ENCODE assay signal across 8 cellular contexts in genomic region chr1:244049142-244049968, GRCh38. TPM values are rescaled to one million over a fixed set of nuclear protein-coding genes. Genes with fewer than 3 reads are reported as not detected.
A peak's percentile ranks its signal among the peaks of the same experiment; 100 is the strongest.
DNase-seq lines count a peak whose midpoint lies in the region; ATAC-seq and TF ChIP-seq lines count a peak whose summit lies in the region.

No MANE protein-coding gene starts in this region.

- H3K9ac ChIP-seq in colonic mucosa (ENCODE audit: low read depth in 2 of 2, low read length in 2 of 2), result peak overlapping the region; percentile 60 to 87

- TF ChIP-seq CTCF in DOHH2 (IDR thresholded peaks at IDR 0.05; ENCODE audit: low read depth, low read length, poor library complexity, severe bottlenecking) (no peak), LNCaP clone FGC (IDR thresholded peaks at IDR 0.05; ENCODE audit: control insufficient read depth, extremely low read depth, insufficient read depth) (no peak), WERI-Rb-1 (IDR thresholded peaks at IDR 0.05; ENCODE audit: low read depth, low read length) (no peak), colonic mucosa (IDR thresholded peaks at IDR 0.05) (no peak), right lobe of liver (IDR thresholded peaks at IDR 0.05) (no peak)

- H3K9me3 ChIP-seq in DOHH2 (ENCODE audit: control insufficient read depth, insufficient read depth, low read length) (no peaks in the 10 kb centered on the region), WERI-Rb-1 (ENCODE audit: severe bottlenecking) (no peaks in the 10 kb centered on the region), colonic mucosa (no peaks in the 10 kb centered on the region), right lobe of liver (no peaks in the 10 kb centered on the region)

- no peaks in the 10 kb centered on the region for H3K9me2 ChIP-seq in DOHH2 (replicated peaks; ENCODE audit: control insufficient read depth, low read length)

- TF ChIP-seq POLR2A in right lobe of liver (IDR thresholded peaks at IDR 0.05), result no peak

- H3K27ac ChIP-seq in DOHH2 (ENCODE audit: low read depth, low read length) (peak overlapping the region; percentile 56), WERI-Rb-1 (peak overlapping the region; percentile 95), colonic mucosa (peak overlapping the region; percentile 62), right lobe of liver (peak overlapping the region; percentile 78 to 82 (median 82))

- no peak for DNase-seq in LNCaP clone FGC (ENCODE audit: low read depth)
- DNase-seq in WERI-Rb-1, result peak; percentile 56
- DNase-seq in colonic mucosa, result peak; percentile 45
- DNase-seq in right lobe of liver, result peak; percentile 60 to 66 (median 61)
- peak; percentile 18 for DNase-seq in stimulated activated CD8-positive, alpha-beta memory T cell treated with anti-CD3 and anti-CD28 coated beads, Interleukin-4, amount 100 ng/mL, for 24 hours (ENCODE audit: low read depth)

- intact Hi-C loops in colonic mucosa (cut with DNase I) (no loop called here), right lobe of liver (cut with DNase I) (no loop called here)

- H3F3A ChIP-seq in DOHH2 (ENCODE audit: control insufficient read depth, insufficient read depth), result peaks cover 18% of the 10 kb centered on the region

- H3K27me3 ChIP-seq in DOHH2 (ENCODE audit: control insufficient read depth, low read length), result peaks cover 25% of the 10 kb centered on the region
- no peaks in the 10 kb centered on the region for H3K27me3 ChIP-seq in WERI-Rb-1 (ENCODE audit: insufficient read depth, low read depth, severe bottlenecking)
- H3K27me3 ChIP-seq in colonic mucosa, result no peaks in the 10 kb centered on the region
- H3K27me3 ChIP-seq in right lobe of liver, result no peaks in the 10 kb centered on the region

- H3K4me2 ChIP-seq in DOHH2 (ENCODE audit: low read length), result peak overlapping the region; percentile 100

- peaks cover 10% of the 10 kb centered on the region for H3K36me3 ChIP-seq in DOHH2 (ENCODE audit: control insufficient read depth, low read length)
- peaks cover 25% of the 10 kb centered on the region for H3K36me3 ChIP-seq in WERI-Rb-1
- peaks cover 4% of the 10 kb centered on the region for H3K36me3 ChIP-seq in colonic mucosa
- peaks cover 0 to 7% (median 0%) of the 10 kb centered on the region in 4 donors for H3K36me3 ChIP-seq in right lobe of liver

- H3K79me2 ChIP-seq in DOHH2 (ENCODE audit: control insufficient read depth, low read length), result peaks cover 33% of the 10 kb centered on the region

- H3K4me3 ChIP-seq in DOHH2 (ENCODE audit: low read length) (peak overlapping the region; percentile 85), LNCaP clone FGC (ENCODE audit: low read depth, low read length) (peak overlapping the region; percentile 48), WERI-Rb-1 (ENCODE audit: low read depth, low read length) (peak overlapping the region; percentile 94), colonic mucosa (peak overlapping the region; percentile 72), right lobe of liver (peak overlapping the region; percentile 53 to 69 (median 65))

- 2% methylated on average over 29 of the region's 75 CpGs for WGBS in right lobe of liver (ENCODE audit: insufficient coverage, low coverage, low lambda C conversion rate, missing lambda C conversion rate)

- H3K4me1 ChIP-seq in DOHH2 (ENCODE audit: control insufficient read depth, low read length) (peaks cover 47% of the 10 kb centered on the region), colonic mucosa (no peaks in the 10 kb centered on the region), right lobe of liver (peaks cover 0 to 18% (median 9%) of the 10 kb centered on the region in 4 donors)

- ATAC-seq in right lobe of liver (peak in 1 of 4 donors; percentile 0), GM19463 (IDR thresholded peaks at IDR 0.05; ENCODE audit: unreplicated experiment) (no peak), GM19467 (IDR thresholded peaks at IDR 0.05; ENCODE audit: unreplicated experiment) (no peak)

- peaks cover 38% of the 10 kb centered on the region for H4K20me1 ChIP-seq in DOHH2 (ENCODE audit: control insufficient read depth, insufficient read depth, low read depth, low read length)

RNA-seq across cellular contexts. Expression of gene ZBTB18, which starts 1.7 kb away (rescaled TPM):
- 10 to 100 TPM; 15.0 to 23.8 TPM for total RNA-seq in colonic mucosa
- 10 to 100 TPM in 3 of 6 experiments, 1 to 10 TPM in 3; 9.0 to 16.1 (median 10.0) TPM for total RNA-seq in right lobe of liver
